Comparison of ENCODE assay signal across 24 cellular contexts in the genomic region with DNA sequence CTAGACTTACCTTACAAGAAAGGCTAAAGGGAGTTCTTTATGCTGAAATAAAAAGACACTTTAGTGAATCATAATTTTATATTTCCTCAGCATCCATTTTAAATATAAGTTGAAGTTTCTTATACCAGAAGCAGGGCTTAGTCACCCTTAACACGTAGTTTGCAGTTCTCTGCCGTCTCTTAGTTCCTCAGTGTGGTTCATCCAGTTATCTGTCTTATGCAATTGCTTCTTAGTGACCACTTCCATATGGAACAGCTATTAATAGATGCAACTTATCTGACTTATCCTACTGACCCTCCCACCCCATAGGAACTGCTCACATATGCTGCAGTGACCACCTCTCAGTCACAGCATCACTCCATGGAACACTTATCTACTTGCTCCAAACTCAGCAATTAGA.
"Had no signal": no experiment of that assay in that cellular context is flagged by ENCODE, and none has a peak within 500 bp of the region (broad histone marks: within the 10 kb centered on the region; RNA-seq: fewer than 3 reads in every experiment).

No MANE protein-coding gene starts in this region.

- H3K9me3 ChIP-seq: prostate gland, right lobe of liver had no signal

- ATAC-seq: heart left ventricle; natural killer cell treated with Interleukin-12 subunit alpha and Interleukin-12 subunit beta and Interleukin-15 and Interleukin-18, amount 100 ng/mL, for 72 hours; pancreas; right lobe of liver; stimulated activated memory B cell treated with anti-CD40 and anti-IgM and Interleukin-4, amounts not matched to agents 10 μg/mL and 1 μg/mL and 100 μg/mL, for 72 hours had no signal

- H2AFZ ChIP-seq: neural progenitor cell had no signal

- H3K4me3 ChIP-seq: dorsolateral prefrontal cortex, heart left ventricle, left ventricle myocardium inferior, lower lobe of right lung, neural progenitor cell, pancreas, prostate gland, right lobe of liver, spleen, tibial artery, upper lobe of left lung, vagina had no signal

- H3K4me1 Mint-ChIP-seq: immature natural killer cell; memory B cell; mesothelial cell of epicardium; neural progenitor cell; stimulated activated memory B cell treated with anti-CD40 and anti-IgM and Interleukin-4, amounts not matched to agents 10 μg/mL and 1 μg/mL and 100 μg/mL, for 72 hours had no signal

- H3K4me3 Mint-ChIP-seq: immature natural killer cell; memory B cell; mesothelial cell of epicardium; natural killer cell treated with Interleukin-12 subunit alpha and Interleukin-12 subunit beta and Interleukin-15 and Interleukin-18, amount 100 ng/mL, for 72 hours; neural progenitor cell; stimulated activated memory B cell treated with anti-CD40 and anti-IgM and Interleukin-4, amounts not matched to agents 10 μg/mL and 1 μg/mL and 100 μg/mL, for 72 hours; stimulated activated naive CD8-positive, alpha-beta T cell treated with anti-CD3 and anti-CD28 coated beads, Interleukin-15, Interleukin-2, amounts not matched to agents 100 ng/mL and 50 ng/mL, for 24 hours had no signal

- H3K9ac ChIP-seq: neural progenitor cell had no signal

- H3K27ac Mint-ChIP-seq: immature natural killer cell; memory B cell; mesothelial cell of epicardium; natural killer cell treated with Interleukin-12 subunit alpha and Interleukin-12 subunit beta and Interleukin-15 and Interleukin-18, amount 100 ng/mL, for 72 hours; neural progenitor cell; stimulated activated memory B cell treated with anti-CD40 and anti-IgM and Interleukin-4, amounts not matched to agents 10 μg/mL and 1 μg/mL and 100 μg/mL, for 72 hours; stimulated activated naive CD8-positive, alpha-beta T cell treated with anti-CD3 and anti-CD28 coated beads, Interleukin-15, Interleukin-2, amounts not matched to agents 100 ng/mL and 50 ng/mL, for 24 hours had no signal

- DNase-seq: cortex of kidney; dorsolateral prefrontal cortex; effector CD8-positive, alpha-beta T cell; heart left ventricle; immature natural killer cell; left ventricle myocardium inferior; lower lobe of right lung; occipital lobe; pancreas; right lobe of liver; spleen; stimulated activated CD4-positive, alpha-beta T cell treated with anti-CD3 and anti-CD28 coated beads, Interleukin-15, amount 100 ng/mL, for 24 hours; stimulated activated CD4-positive, alpha-beta T cell treated with anti-CD3 and anti-CD28 coated beads, Interleukin-1b, Interleukin-23, amount 100 ng/mL, for 48 hours; stimulated activated CD4-positive, alpha-beta T cell treated with anti-CD3 and anti-CD28 coated beads, Interleukin-4, amount 100 ng/mL, for 24 hours; tibial artery; upper lobe of left lung had no signal

- H3K36me3 Mint-ChIP-seq: immature natural killer cell, neural progenitor cell had no signal

- H3K27ac ChIP-seq: dorsolateral prefrontal cortex, heart left ventricle, left ventricle myocardium inferior, lower lobe of right lung, neural progenitor cell, pancreas, prostate gland, right lobe of liver, spleen, tibial artery, upper lobe of left lung, vagina had no signal

- H3K4me2 ChIP-seq: neural progenitor cell had no signal

- H3K4me1 ChIP-seq: heart left ventricle, left ventricle myocardium inferior, lower lobe of right lung, neural progenitor cell, pancreas, prostate gland, right lobe of liver, spleen, tibial artery, upper lobe of left lung, vagina had no signal

- H3K36me3 ChIP-seq: heart left ventricle, left ventricle myocardium inferior, lower lobe of right lung, neural progenitor cell, pancreas, prostate gland, right lobe of liver, spleen, tibial artery, upper lobe of left lung, vagina had no signal

- H3K27me3 ChIP-seq: dorsolateral prefrontal cortex, neural progenitor cell, right lobe of liver, tibial artery, upper lobe of left lung, vagina had no signal
